Comparison of ENCODE assay signal across 21 cellular contexts in the genomic region with DNA sequence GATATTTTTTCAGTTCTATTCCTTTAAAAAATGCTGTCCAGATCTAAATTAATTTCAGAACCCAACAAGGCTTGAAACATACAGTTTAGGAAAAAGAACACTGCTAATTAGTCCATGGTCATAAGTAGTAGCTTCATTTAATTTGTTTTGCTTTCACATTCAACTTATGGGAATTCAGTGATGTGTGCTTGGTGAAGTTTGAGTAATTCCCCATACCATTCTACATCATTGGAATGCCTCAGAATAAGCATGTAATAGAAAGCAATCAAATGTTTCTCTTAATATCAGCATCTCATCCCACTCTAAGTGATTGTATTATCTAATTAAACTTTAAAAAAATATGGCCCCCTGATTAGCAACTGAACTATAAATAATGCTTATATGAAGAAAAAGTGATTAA. TPM values are rescaled to one million over a fixed set of nuclear protein-coding genes. Genes with fewer than 3 reads are reported as not detected.
DNase-seq lines count a peak whose midpoint lies in the region; ATAC-seq, FAIRE-seq and TF ChIP-seq lines count a peak whose summit lies in the region.
"Had no signal": no experiment of that assay in that cellular context is flagged by ENCODE, and none has a peak within 500 bp of the region (broad histone marks: within the 10 kb centered on the region; RNA-seq: fewer than 3 reads in every experiment).

No MANE protein-coding gene starts in this region.

- no peak for TF ChIP-seq EP300 in tibial nerve (IDR thresholded peaks at IDR 0.05)

- peak; percentile 34 for FAIRE-seq in keratinocyte (lab: Jason Lieb, UNC)
- FAIRE-seq: GM18507 had no signal

- H3K27ac Mint-ChIP-seq in effector memory CD8-positive, alpha-beta T cell: no peak overlapping the region
- H3K27ac Mint-ChIP-seq: CD8-positive, alpha-beta T cell had no signal

- no peak overlapping the region for H3K4me3 Mint-ChIP-seq in effector memory CD8-positive, alpha-beta T cell
- H3K4me3 Mint-ChIP-seq: CD8-positive, alpha-beta T cell had no signal

- peaks cover 0 to 4% of the 10 kb centered on the region in 2 donors for H3K4me1 Mint-ChIP-seq in effector memory CD8-positive, alpha-beta T cell (ENCODE audit: low read depth in 2 of 2)

- no peak overlapping the region for H3K4me2 ChIP-seq in keratinocyte (ENCODE audit: control insufficient read depth, extremely low read depth, insufficient read depth, low read depth, low read length)

- H4K20me1 ChIP-seq in keratinocyte (ENCODE audit: control insufficient read depth, extremely low read depth, insufficient read depth, low read length): no peaks in the 10 kb centered on the region

- H3K9me3 ChIP-seq in HEK293 (ENCODE audit: control insufficient read depth, insufficient read depth, low read depth, low read length): no peaks in the 10 kb centered on the region
- no peaks in the 10 kb centered on the region for H3K9me3 ChIP-seq in keratinocyte (ENCODE audit: control insufficient read depth, low read depth, low read length)
- H3K9me3 ChIP-seq in tibial nerve: no peaks in the 10 kb centered on the region
- H3K9me3 ChIP-seq in aorta (ENCODE audit: control insufficient read depth, low read length): no peaks in the 10 kb centered on the region

- H2AFZ ChIP-seq in keratinocyte (ENCODE audit: control insufficient read depth, low read length): no peak overlapping the region

- TF ChIP-seq POLR2A in tibial nerve (IDR thresholded peaks at IDR 0.05): no peak

- dilution Hi-C loops in keratinocyte (cut with MboI; ENCODE audit: extremely low pct_ligation_motif_present, low sequenced_read_pairs): no loop called here

- peaks cover 9 to 11% of the 10 kb centered on the region in 2 donors for H3K27me3 Mint-ChIP-seq in effector memory CD8-positive, alpha-beta T cell

- H3K9ac ChIP-seq in keratinocyte (ENCODE audit: control insufficient read depth, extremely low read depth, insufficient read depth, low read length): no peak overlapping the region

- no peak overlapping the region for H3K27ac ChIP-seq in HEK293 (ENCODE audit: extremely low read depth, low read depth, low read length)
- no peak overlapping the region for H3K27ac ChIP-seq in keratinocyte (ENCODE audit: control insufficient read depth, insufficient read depth, low read length)
- no peak overlapping the region for H3K27ac ChIP-seq in tibial nerve
- no peak overlapping the region for H3K27ac ChIP-seq in aorta (ENCODE audit: low read depth in 1 of 2, low read length in 2 of 2)
- H3K27ac ChIP-seq: HL-60 had no signal

- peaks cover 2% of the 10 kb centered on the region for H3K79me2 ChIP-seq in keratinocyte (ENCODE audit: control insufficient read depth, insufficient read depth, low read length)

- peaks cover 9 to 16% of the 10 kb centered on the region in 2 donors for H3K9me3 Mint-ChIP-seq in effector memory CD8-positive, alpha-beta T cell

- H3K4me3 ChIP-seq in AG10803 (ENCODE audit: low read length) (no peak overlapping the region), HEK293 (ENCODE audit: low read depth, low read length) (no peak overlapping the region), choroid plexus epithelial cell (ENCODE audit: low read depth, low read length) (no peak overlapping the region), keratinocyte (ENCODE audit: control insufficient read depth in 2 of 3, extremely low read depth in 1 of 3, insufficient read depth in 2 of 3, low read depth in 1 of 3, low read length in 3 of 3) (no peak overlapping the region), tibial nerve (no peak overlapping the region), aorta (ENCODE audit: low read length in 2 of 2) (no peak overlapping the region)

- H3K36me3 ChIP-seq in HEK293 (ENCODE audit: control insufficient read depth in 2 of 2, insufficient read depth in 1 of 2, low read length in 2 of 2): peaks cover 0 to 6% of the 10 kb centered on the region in 2 experiments; a peak in 2 of 3 replicates
- no peaks in the 10 kb centered on the region for H3K36me3 ChIP-seq in keratinocyte (ENCODE audit: control insufficient read depth in 2 of 2, extremely low read depth in 1 of 2, insufficient read depth in 2 of 2, low read length in 2 of 2)
- H3K36me3 ChIP-seq in tibial nerve: no peaks in the 10 kb centered on the region
- H3K36me3 ChIP-seq in aorta (ENCODE audit: control insufficient read depth in 1 of 2, insufficient read depth in 2 of 2, low read length in 1 of 2): no peaks in the 10 kb centered on the region

- no peak for TF ChIP-seq CTCF in AG10803 (conservative IDR thresholded peaks at IDR 0.05; ENCODE audit: low read length)
- no peak for TF ChIP-seq CTCF in HEK293 (tag by site-specific recombination; IDR thresholded peaks at IDR 0.05)
- no peak for TF ChIP-seq CTCF in choroid plexus epithelial cell (conservative IDR thresholded peaks at IDR 0.05; ENCODE audit: low read depth, low read length)
- TF ChIP-seq CTCF in keratinocyte (optimal IDR thresholded peaks at IDR 0.05 in 1 of 3, IDR thresholded peaks at IDR 0.05 in 1 of 3, conservative IDR thresholded peaks at IDR 0.05 in 1 of 3; ENCODE audit: extremely low read depth in 1 of 3, insufficient read depth in 2 of 3, low read length in 3 of 3): no peak
- no peak for TF ChIP-seq CTCF in tibial nerve (IDR thresholded peaks at IDR 0.05)

- peak; percentile 35 for DNase-seq in AG10803 (ENCODE audit: low read depth)
- DNase-seq in choroid plexus epithelial cell (ENCODE audit: low read depth): peak; percentile 56
- no peak for DNase-seq in keratinocyte (ENCODE audit: low read depth, low spot score)
- DNase-seq in effector memory CD8-positive, alpha-beta T cell: no peak
- DNase-seq in tibial nerve (ENCODE audit: low spot score in 2 of 2): no peak
- no peak for DNase-seq in aorta
- DNase-seq: ACHN; CD8-positive, alpha-beta T cell; DMS 273 treated with DMSO at 0.1 percent for 48 hours; H7; KBM-7; NCI-H1092; NCI-H1694; NCI-H446; NCI-H774; SHP77 had no signal

- intact Hi-C loops in aorta (cut with DNase I): no loop called here

- H3K36me3 Mint-ChIP-seq in effector memory CD8-positive, alpha-beta T cell (ENCODE audit: insufficient read depth): no peaks in the 10 kb centered on the region
- H3K36me3 Mint-ChIP-seq: CD8-positive, alpha-beta T cell had no signal

- H3K27me3 ChIP-seq in keratinocyte (ENCODE audit: control insufficient read depth, extremely low read depth, insufficient read depth, low read length) (no peaks in the 10 kb centered on the region), tibial nerve (no peaks in the 10 kb centered on the region), aorta (ENCODE audit: control insufficient read depth in 1 of 2, insufficient read depth in 2 of 2, low read length in 1 of 2) (no peaks in the 10 kb centered on the region)

- H3K4me1 ChIP-seq in HEK293 (ENCODE audit: control insufficient read depth, insufficient read depth, low read length) (no peaks in the 10 kb centered on the region), keratinocyte (ENCODE audit: control insufficient read depth, extremely low read depth, insufficient read depth, low read length) (peaks cover 6% of the 10 kb centered on the region), tibial nerve (peaks cover 0 to 29% (median 0%) of the 10 kb centered on the region in 4 donors), aorta (ENCODE audit: control insufficient read depth in 1 of 2, insufficient read depth in 2 of 2, low read length in 2 of 2) (no peaks in the 10 kb centered on the region)

- CTCF ChIA-PET in HEK293 (lab: Yijun Ruan, JAX): interaction anchor here (0.7 to 2.5 kb wide), 2 partner anchors 21 to 265 kb away, joined by 3 to 9 read pairs; no protein-coding TSS in a partner anchor

- ATAC-seq in effector memory CD8-positive, alpha-beta T cell (replicated peaks): no peak
- ATAC-seq in HG02852 (IDR thresholded peaks at IDR 0.05; ENCODE audit: unreplicated experiment) (no peak), aorta (ENCODE audit: low FRiP score) (no peak)
- ATAC-seq: CD8-positive, alpha-beta T cell; Panc1 had no signal

- POLR2A ChIA-PET in HEK293 (lab: Yijun Ruan, JAX): no interaction called here

- H3K9me1 ChIP-seq in keratinocyte (ENCODE audit: control insufficient read depth, extremely low read depth, insufficient read depth, low read length): no peaks in the 10 kb centered on the region

TF ChIP-seq in HEK293, 187 proteins besides CTCF, POLR2A, EP300 and RAD21:
- TF ChIP-seq ZNF23 (tag by site-specific recombination; IDR thresholded peaks at IDR 0.05; ENCODE audit: borderline replicate concordance) (no peak), ZNF544 (tag by site-specific recombination; IDR thresholded peaks at IDR 0.05) (no peak), ZNF664 (tag by site-specific recombination; IDR thresholded peaks at IDR 0.05) (peak; percentile 24; the same call in 1 of the 2 replicates), ZNF175 (tag by site-specific recombination; IDR thresholded peaks at IDR 0.05) (no peak)

RNA-seq across cellular contexts. Expression of a gene that starts 2.7 kb away (rescaled TPM):
- polyA plus RNA-seq in keratinocyte (1.1 to 2.4 TPM (median 1.5 TPM) in 3 replicates), aorta (1 to 10 TPM; 2.6 to 4.9 TPM)
- 1.5 TPM for polyA plus RNA-seq in keratinocyte (2011; ENCODE audit: low read depth)
- polyA plus RNA-seq in keratinocyte (2011; cell fraction: cytosol; rRNA removed): 0.94 and 1.3 TPM in 2 replicates
- 1.4 and 2.1 TPM in 2 replicates for polyA plus RNA-seq in keratinocyte (2011; cell fraction: nucleus; rRNA removed)
- polyA plus RNA-seq in keratinocyte (2012; ENCODE audit: low replicate concordance): 0.48 and 2.2 TPM in 2 replicates
- polyA minus RNA-seq in keratinocyte: 0.20 to 2.7 TPM (median 0.79 TPM) in 3 replicates
- polyA minus RNA-seq in keratinocyte (2011; cell fraction: cytosol; rRNA and poly(A)+ RNA removed): 0.58 TPM
- 3.1 and 7.3 TPM in 2 replicates for polyA minus RNA-seq in keratinocyte (2011; cell fraction: nucleus; rRNA and poly(A)+ RNA removed)
- total RNA-seq in tibial nerve (10 to 100 TPM; 29.7 to 38.1 (median 34.0) TPM), aorta (10 to 100 TPM; 12.2 to 17.0 TPM)
- total RNA-seq: CD8-positive, alpha-beta T cell had no signal

Comparison
In these comparisons a context has a peak if more than half of its experiments do, and no peak if none do; other contexts are left out.
1. DNase-seq: peak in AG10803 (single experiment) and choroid plexus epithelial cell (single experiment); none in keratinocyte (single experiment), effector memory CD8-positive, alpha-beta T cell (0 of 3), tibial nerve (0 of 2) and aorta (0 of 2).